In the genomic region with DNA sequence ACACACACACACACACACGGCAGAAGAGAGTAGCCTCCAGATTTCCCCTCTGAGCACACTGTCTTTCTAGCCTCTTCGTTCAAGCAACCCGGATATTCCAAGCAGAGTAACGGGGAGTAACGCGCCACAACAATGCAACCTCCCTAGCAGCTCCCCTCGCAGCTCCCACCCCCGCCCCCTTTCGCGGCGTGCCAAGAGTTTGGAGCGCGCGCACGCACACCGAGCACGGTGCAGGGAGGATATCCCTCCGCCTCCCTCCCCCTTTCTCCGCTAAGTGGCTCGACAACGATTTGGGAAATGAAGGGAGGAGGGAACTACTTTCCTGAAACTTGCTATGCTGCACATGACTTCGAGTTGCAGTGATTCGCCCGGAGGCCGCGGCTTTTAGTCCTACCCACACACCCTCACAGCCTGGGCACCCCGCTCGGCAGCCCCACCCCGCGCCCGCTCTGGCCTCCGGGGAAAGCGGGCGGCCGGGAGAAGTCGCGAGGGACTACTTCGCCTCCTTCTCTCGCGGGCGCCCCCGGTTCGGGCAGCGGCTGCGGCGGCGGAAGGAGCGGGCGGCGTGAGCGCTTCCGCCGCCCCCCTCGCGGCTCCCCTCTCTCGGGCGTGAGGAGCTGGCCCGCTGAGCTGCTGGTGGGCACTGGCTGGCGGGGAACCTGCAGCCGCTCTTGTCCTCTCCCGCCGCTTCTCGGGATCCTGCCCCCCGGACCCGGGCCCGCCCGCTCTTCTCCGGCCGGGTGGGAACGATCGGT, we compare ENCODE assay signal across 8 cellular contexts. TPM values are rescaled to one million over a fixed set of nuclear protein-coding genes. Genes with fewer than 3 reads are reported as not detected.
DNase-seq lines count a peak whose midpoint lies in the region; ATAC-seq and TF ChIP-seq lines count a peak whose summit lies in the region.

No MANE protein-coding gene starts in this region.

- ATAC-seq in GM21528 (IDR thresholded peaks at IDR 0.05; ENCODE audit: low FRiP score, unreplicated experiment): peak; percentile 55
- ATAC-seq in activated T-helper 17 cell treated with anti-CD3 and anti-CD28 coated beads, Interleukin-2, amount 50 U/mL, for 72 hours (replicated peaks): peak; percentile 54

- H3K27ac Mint-ChIP-seq in activated T-helper 17 cell treated with anti-CD3 and anti-CD28 coated beads, Interleukin-2, amount 50 U/mL, for 72 hours: no peak overlapping the region

- H3K4me2 ChIP-seq in fibroblast of lung (ENCODE audit: extremely low read depth, insufficient read depth, low read length): peak overlapping the region; percentile 96

- H3K4me1 ChIP-seq in fibroblast of lung (ENCODE audit: control insufficient read depth, extremely low read depth, insufficient read depth, low read length): peaks cover 4% of the 10 kb centered on the region

- H3K4me3 Mint-ChIP-seq in activated T-helper 17 cell treated with anti-CD3 and anti-CD28 coated beads, Interleukin-2, amount 50 U/mL, for 72 hours: peak overlapping the region; percentile 81

- H3K4me1 Mint-ChIP-seq in activated T-helper 17 cell treated with anti-CD3 and anti-CD28 coated beads, Interleukin-2, amount 50 U/mL, for 72 hours: peaks cover 25% of the 10 kb centered on the region

- H3K9me3 ChIP-seq in fibroblast of lung (ENCODE audit: control insufficient read depth, insufficient read depth, low read depth, low read length): no peaks in the 10 kb centered on the region

- peak overlapping the region; percentile 93 for H3K27ac ChIP-seq in fibroblast of lung (ENCODE audit: insufficient read depth, low read length)

- peaks cover 43% of the 10 kb centered on the region for H3K79me2 ChIP-seq in fibroblast of lung (ENCODE audit: control insufficient read depth, insufficient read depth, low read length)

- in situ Hi-C loops in Caki2 (cut with HindIII; ENCODE audit: low pct_unique_long_range_greater_than_20kb, low sequenced_read_pairs): no loop called here

- H3K4me3 ChIP-seq in Jurkat, Clone E6-1 (ENCODE audit: low read length): peak overlapping the region; percentile 78
- peak overlapping the region; percentile 62 to 99 (median 96) for H3K4me3 ChIP-seq in fibroblast of lung (replicated peaks in 1 of 4; ENCODE audit: control extremely low read depth in 1 of 4, insufficient read depth in 1 of 4, low read depth in 3 of 4, low read length in 4 of 4)

- peaks cover 8% of the 10 kb centered on the region for H4K20me1 ChIP-seq in fibroblast of lung (ENCODE audit: control insufficient read depth, extremely low read depth, insufficient read depth, low read length)

- peaks cover 34% of the 10 kb centered on the region for H3K27me3 Mint-ChIP-seq in activated T-helper 17 cell treated with anti-CD3 and anti-CD28 coated beads, Interleukin-2, amount 50 U/mL, for 72 hours

- peak; percentile 98 for DNase-seq in Caki2 (ENCODE audit: low read depth)
- DNase-seq in Jurkat, Clone E6-1 (ENCODE audit: low read depth, low spot score): peak; percentile 96
- DNase-seq in RKO (ENCODE audit: low spot score): peak; percentile 97
- peak; percentile 100 for DNase-seq in fibroblast of lung (ENCODE audit: low read depth in 2 of 2)
- DNase-seq in myocyte (ENCODE audit: low read depth): peak; percentile 98
- peak; percentile 7 to 63 (median 33) for DNase-seq in stimulated activated naive CD4-positive, alpha-beta T cell (lab: John Stamatoyannopoulos, UW)

- H3K36me3 ChIP-seq in fibroblast of lung (ENCODE audit: control insufficient read depth, insufficient read depth, low read length): no peaks in the 10 kb centered on the region

- no peaks in the 10 kb centered on the region for H3K9me3 Mint-ChIP-seq in activated T-helper 17 cell treated with anti-CD3 and anti-CD28 coated beads, Interleukin-2, amount 50 U/mL, for 72 hours

- peak overlapping the region; percentile 81 for H2AFZ ChIP-seq in fibroblast of lung (ENCODE audit: low read length)

- no peaks in the 10 kb centered on the region for H3K27me3 ChIP-seq in fibroblast of lung (ENCODE audit: control insufficient read depth, insufficient read depth, low read length)

- H3K36me3 Mint-ChIP-seq in activated T-helper 17 cell treated with anti-CD3 and anti-CD28 coated beads, Interleukin-2, amount 50 U/mL, for 72 hours (ENCODE audit: low read depth): no peaks in the 10 kb centered on the region

- peak overlapping the region; percentile 93 for H3K9ac ChIP-seq in fibroblast of lung (ENCODE audit: insufficient read depth, low read length)

- no peak for TF ChIP-seq CTCF in fibroblast of lung (conservative IDR thresholded peaks at IDR 0.05 in 1 of 2, IDR thresholded peaks at IDR 0.05 in 1 of 2; ENCODE audit: low read depth in 1 of 2, low read length in 2 of 2)

RNA-seq across cellular contexts. Expression of a gene that starts 0.7 kb away (rescaled TPM):
- total RNA-seq in Caki2 (2014; rRNA removed; shearing (Covaris generic); ENCODE audit: low replicate concordance): 8.5 and 11.2 TPM in 2 replicates
- 4.8 TPM for polyA plus RNA-seq in Jurkat, Clone E6-1 (2012; ENCODE audit: insufficient read depth, insufficient read length)
- under 1 TPM; 0.09 to 0.19 TPM for total RNA-seq in activated T-helper 17 cell treated with anti-CD3 and anti-CD28 coated beads, Interleukin-2, amount 50 U/mL, for 72 hours
- total RNA-seq in fibroblast of lung: 31.6 and 39.0 TPM in 2 replicates
- 17.2 and 19.7 TPM in 2 replicates for polyA plus RNA-seq in fibroblast of lung
- polyA plus RNA-seq in fibroblast of lung (2012): 16.0 and 17.7 TPM in 2 replicates
- polyA minus RNA-seq in fibroblast of lung (ENCODE audit: low replicate concordance): 5.4 and 8.6 TPM in 2 replicates
- total RNA-seq in myocyte: 25.8 and 36.4 TPM in 2 replicates
- polyA plus RNA-seq in myocyte (2012): 8.3 TPM

Comparison
In these comparisons a context has a peak if more than half of its experiments do, and no peak if none do; other contexts are left out.
1. Peak in every context shown above with its lines: DNase-seq, ATAC-seq, H3K4me3 ChIP-seq and H3K27ac ChIP-seq.
2. DNase-seq: peak in every context shown above with its lines; median percentile 100 in fibroblast of lung; 98 in Caki2; 98 in myocyte; 97 in RKO; 96 in Jurkat, Clone E6-1; 33 in stimulated activated naive CD4-positive, alpha-beta T cell.